In genomic region chr7:135662123-135662372, GRCh38 we compare ENCODE assay signal across 8 cellular contexts. TPM values are rescaled to one million over a fixed set of nuclear protein-coding genes. Genes with fewer than 3 reads are reported as not detected.
A peak's percentile ranks its signal among the peaks of the same experiment; 100 is the strongest.
DNase-seq lines count a peak whose midpoint lies in the region; ATAC-seq, FAIRE-seq and TF ChIP-seq lines count a peak whose summit lies in the region.

No MANE protein-coding gene starts in this region.

- no peaks in the 10 kb centered on the region for H3K27me3 ChIP-seq in prostate gland (replicated peaks; ENCODE audit: insufficient read depth)

- TF ChIP-seq CTCF in OCI-LY7 (conservative IDR thresholded peaks at IDR 0.05; ENCODE audit: low read length) = peak; percentile 71
- TF ChIP-seq CTCF in prostate gland (IDR thresholded peaks at IDR 0.05) = peak in 2 of 4 experiments; percentile 54 to 97

- CTCF ChIA-PET in OCI-LY7 (lab: Charles Lee; ENCODE audit: unreplicated experiment) = no interaction called here

- intact Hi-C loops in OCI-LY7 (cut with micrococcal nuclease; ENCODE audit: unreplicated experiment) = loop anchor here (5.0 to 10.0 kb wide), 4 partner anchors 150 to 677 kb away; partner anchors contain the start of genes AGBL3 and CNOT4
- intact Hi-C loops in prostate gland (cut with DNase I) = loop anchor here (5.0 kb wide), 2 partner anchors 315 to 345 kb away; partner anchors contain the start of gene MTPN

- H3K9me3 ChIP-seq in OCI-LY7 (ENCODE audit: low read length) = no peaks in the 10 kb centered on the region
- no peaks in the 10 kb centered on the region for H3K9me3 ChIP-seq in prostate gland

- no peaks in the 10 kb centered on the region for H3K9me2 ChIP-seq in OCI-LY7 (ENCODE audit: insufficient read depth, low read length)

- no peak for FAIRE-seq in HTR-8/SVneo (lab: Jason Lieb, UNC)

- POLR2A ChIA-PET in OCI-LY7 (lab: Charles Lee) = interaction anchor here (0.8 to 2.2 kb wide), 6 partner anchors 13 to 70 kb away, joined by 3 to 5 read pairs (median 3); no protein-coding TSS in a partner anchor

- peaks cover 4% of the 10 kb centered on the region; the same call in 1 of the 2 replicates for H3K36me3 ChIP-seq in OCI-LY7 (ENCODE audit: insufficient read depth, low read length)
- no peaks in the 10 kb centered on the region for H3K36me3 ChIP-seq in prostate gland

- ATAC-seq in GM18519 (IDR thresholded peaks at IDR 0.05; ENCODE audit: low FRiP score, unreplicated experiment) = no peak

- H3K4me2 ChIP-seq in OCI-LY7 (ENCODE audit: low read length) = peak overlapping the region; percentile 63; the same call in 1 of the 2 replicates

- H2AFZ ChIP-seq in OCI-LY7 (ENCODE audit: low read length) = peak overlapping the region; percentile 99

- WGBS in prostate gland = 12% methylated on average over 17 of the region's 17 CpGs

- H3K79me2 ChIP-seq in OCI-LY7 (ENCODE audit: insufficient read depth, low read depth, low read length) = peaks cover 17% of the 10 kb centered on the region; the same call in 1 of the 2 replicates

- H3K4me3 ChIP-seq in GM08714 (ENCODE audit: low read length) (peak overlapping the region; percentile 19; the same call in 1 of the 2 replicates), OCI-LY7 (ENCODE audit: low read depth, low read length, poor library complexity, severe bottlenecking) (peak overlapping the region; percentile 95), prostate gland (peak overlapping the region; percentile 68 to 93)

- H3K4me1 ChIP-seq in OCI-LY7 (ENCODE audit: insufficient read depth, low read length, poor library complexity, severe bottlenecking) = peaks cover 19% of the 10 kb centered on the region
- no peaks in the 10 kb centered on the region for H3K4me1 ChIP-seq in prostate gland (replicated peaks)

- no peaks in the 10 kb centered on the region for H4K20me1 ChIP-seq in OCI-LY7 (ENCODE audit: insufficient read depth, low read length)

- no peak for TF ChIP-seq POLR2A in prostate gland (IDR thresholded peaks at IDR 0.05)

- no peak for DNase-seq in OCI-LY7 (ENCODE audit: low spot score)
- no peak for DNase-seq in epithelial cell of prostate (ENCODE audit: low read depth, low spot score)
- no peak for DNase-seq in prostate gland (ENCODE audit: low spot score)
- DNase-seq in NCI-H1417 treated with DMSO at 0.1 percent for 48 hours (lab: John Stamatoyannopoulos, UW) = no peak
- no peak for DNase-seq in HTR-8/SVneo (ENCODE audit: insufficient read length, low spot score)
- no peak for DNase-seq in HT-29 (ENCODE audit: low spot score)

- no TSS peak for BruUV-seq in OCI-LY7 (replicated peaks; lab: Mats Ljungman, UMichigan)

- no peak overlapping the region for H3K27ac ChIP-seq in OCI-LY7 (ENCODE audit: low read depth, low read length, poor library complexity, severe bottlenecking)
- H3K27ac ChIP-seq in epithelial cell of prostate = peak overlapping the region; percentile 97
- H3K27ac ChIP-seq in prostate gland = peak overlapping the region; percentile 76 to 85

RNA-seq across cellular contexts. Expression of gene STMP1, which starts 0.3 kb away (rescaled TPM):
- total RNA-seq in OCI-LY7 (2014; rRNA removed; shearing (Covaris generic)) = 7.4 and 8.0 TPM in 2 replicates
- total RNA-seq in OCI-LY7 (2022) = 24.4 and 29.7 TPM in 2 replicates
- 10 to 100 TPM; 29.9 to 31.9 TPM for total RNA-seq in prostate gland
- 2.9 and 3.3 TPM in 2 replicates for total RNA-seq in HT-29 (2014; rRNA removed; shearing (Covaris generic))

Comparison
In these comparisons a context has a peak if more than half of its experiments do, and no peak if none do; other contexts are left out.
1. H3K4me3 ChIP-seq: peak in every context shown above with its lines; median percentile 95 in OCI-LY7; 80 in prostate gland; 19 in GM08714.